ENCODE assay signal across 1 cellular context in genomic region chr15:64024172-64025050, GRCh38.
TF ChIP-seq lines count a peak whose summit lies in the region.

No MANE protein-coding gene starts in this region.

TF ChIP-seq in H1, 55 proteins besides CTCF, POLR2A, EP300 and RAD21:
- TF ChIP-seq CHD7 (IDR thresholded peaks at IDR 0.05; ENCODE audit: insufficient replicate concordance, low read length): no peak
- peak; percentile 62; the same call in 1 of the 2 replicates for TF ChIP-seq E2F6 (IDR thresholded peaks at IDR 0.05)
- no peak for TF ChIP-seq CHD2 (IDR thresholded peaks at IDR 0.05; ENCODE audit: low read length)
- no peak for TF ChIP-seq NANOG (IDR thresholded peaks at IDR 0.05; ENCODE audit: insufficient read depth, low read depth, low read length, poor library complexity, severe bottlenecking)
- no peak for TF ChIP-seq CBX5 (IDR thresholded peaks at IDR 0.05; ENCODE audit: low read depth, low read length)
- no peak for TF ChIP-seq SP2 (IDR thresholded peaks at IDR 0.05; ENCODE audit: low read length)
- no peak for TF ChIP-seq TEAD4 (IDR thresholded peaks at IDR 0.05; ENCODE audit: low read depth, low read length)
- TF ChIP-seq SIRT6 (IDR thresholded peaks at IDR 0.05; ENCODE audit: low read length): no peak
- TF ChIP-seq TAF1 (IDR thresholded peaks at IDR 0.05; ENCODE audit: low read depth, low read length): no peak
- TF ChIP-seq KDM1A (IDR thresholded peaks at IDR 0.05; ENCODE audit: borderline replicate concordance, low read length): no peak
- no peak for TF ChIP-seq SIN3A (conservative IDR thresholded peaks at IDR 0.05 in 1 of 2, IDR thresholded peaks at IDR 0.05 in 1 of 2; ENCODE audit: low read depth in 1 of 2, low read length in 2 of 2)
- TF ChIP-seq SIX5 (IDR thresholded peaks at IDR 0.05; ENCODE audit: low read depth, low read length): no peak
- no peak for TF ChIP-seq CHD1 (IDR thresholded peaks at IDR 0.05; ENCODE audit: low read depth, low read length)
- no peak for TF ChIP-seq MAFK (IDR thresholded peaks at IDR 0.05; ENCODE audit: low read depth, low read length)
- no peak for TF ChIP-seq BCL11A (IDR thresholded peaks at IDR 0.05; ENCODE audit: low read depth in 2 of 2, low read length in 2 of 2)
- no peak for TF ChIP-seq SUZ12 (IDR thresholded peaks at IDR 0.05; ENCODE audit: low read length)
- TF ChIP-seq BRCA1 (IDR thresholded peaks at IDR 0.05; ENCODE audit: low read depth, low read length): no peak
- no peak for TF ChIP-seq USF2 (IDR thresholded peaks at IDR 0.05; ENCODE audit: low read length)
- TF ChIP-seq CEBPB (IDR thresholded peaks at IDR 0.05; ENCODE audit: low read depth, low read length): peak; percentile 59
- no peak for TF ChIP-seq EZH2 (IDR thresholded peaks at IDR 0.05; ENCODE audit: low read depth, low read length, severe bottlenecking)
- TF ChIP-seq HDAC6 (IDR thresholded peaks at IDR 0.05; ENCODE audit: low read depth, low read length): no peak
- TF ChIP-seq MAX (IDR thresholded peaks at IDR 0.05): peak; percentile 69
- no peak for TF ChIP-seq BACH1 (IDR thresholded peaks at IDR 0.05; ENCODE audit: low read length)
- TF ChIP-seq ASH2L (IDR thresholded peaks at IDR 0.05; ENCODE audit: low read length): no peak
- peak; percentile 46; the same call in 1 of the 2 replicates for TF ChIP-seq ATF3 (IDR thresholded peaks at IDR 0.05; ENCODE audit: insufficient read depth, low read depth, low read length)
- TF ChIP-seq RBBP5 (IDR thresholded peaks at IDR 0.05; ENCODE audit: borderline replicate concordance, low read depth, low read length): no peak
